In the genomic region with DNA sequence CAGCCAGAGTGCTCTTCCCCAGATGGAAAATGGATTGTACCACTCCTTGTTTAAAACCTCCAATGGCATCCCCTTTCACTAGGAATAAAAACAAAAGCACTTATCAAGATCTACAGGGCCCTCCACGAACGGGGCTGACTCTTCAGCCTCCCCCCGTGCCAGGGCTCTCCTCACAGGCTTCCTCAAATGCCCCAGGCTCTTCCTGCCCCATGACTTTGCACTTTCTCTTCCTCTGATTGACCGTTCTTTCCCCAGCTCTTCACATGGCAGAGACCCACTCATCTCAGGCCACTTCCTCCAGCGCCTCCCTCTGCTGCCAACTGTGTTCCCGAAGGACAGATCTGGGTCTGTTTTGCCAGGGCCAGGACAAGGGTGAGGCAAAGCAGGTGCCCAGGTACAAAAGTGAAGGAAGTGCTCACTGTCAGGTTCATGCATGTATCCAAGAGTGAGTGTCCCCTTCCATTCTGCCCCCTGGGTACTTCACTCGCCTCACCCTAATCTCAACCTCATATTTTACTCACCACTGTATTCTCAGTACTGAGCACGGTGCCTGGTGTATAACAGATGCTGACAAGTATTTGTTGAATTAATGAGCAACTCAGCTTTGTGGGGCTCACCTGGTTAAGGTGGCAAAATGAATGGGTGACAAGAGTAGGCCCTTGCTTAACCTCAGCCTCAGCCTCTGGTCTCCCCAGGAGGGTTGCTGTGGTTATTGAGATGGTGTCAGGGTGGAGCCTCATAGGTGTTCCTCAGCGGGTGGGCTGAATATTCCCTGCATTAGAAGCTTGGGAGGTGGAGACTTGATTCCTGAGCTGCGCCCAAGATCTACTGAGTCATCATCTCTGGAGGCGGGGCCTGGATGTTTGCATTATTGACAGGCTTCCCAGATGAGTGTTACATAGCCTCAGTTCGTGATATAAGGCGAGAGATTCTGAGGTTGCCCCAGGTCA, we compare ENCODE assay signal across 1 cellular context.
TF ChIP-seq lines count a peak whose summit lies in the region.

No MANE protein-coding gene starts in this region.

TF ChIP-seq in H1, 55 proteins besides CTCF, POLR2A, EP300 and RAD21 (continued from another document):
- no peak for TF ChIP-seq MAFK (IDR thresholded peaks at IDR 0.05; ENCODE audit: low read depth, low read length)
- no peak for TF ChIP-seq BRCA1 (IDR thresholded peaks at IDR 0.05; ENCODE audit: low read depth, low read length)
- no peak for TF ChIP-seq SIRT6 (IDR thresholded peaks at IDR 0.05; ENCODE audit: low read length)
- no peak for TF ChIP-seq BACH1 (IDR thresholded peaks at IDR 0.05; ENCODE audit: low read length)
- no peak for TF ChIP-seq CBX5 (IDR thresholded peaks at IDR 0.05; ENCODE audit: low read depth, low read length)
- TF ChIP-seq FOSL1 (IDR thresholded peaks at IDR 0.05; ENCODE audit: insufficient read depth, low read depth, low read length) = no peak
- TF ChIP-seq, protein P1, sequence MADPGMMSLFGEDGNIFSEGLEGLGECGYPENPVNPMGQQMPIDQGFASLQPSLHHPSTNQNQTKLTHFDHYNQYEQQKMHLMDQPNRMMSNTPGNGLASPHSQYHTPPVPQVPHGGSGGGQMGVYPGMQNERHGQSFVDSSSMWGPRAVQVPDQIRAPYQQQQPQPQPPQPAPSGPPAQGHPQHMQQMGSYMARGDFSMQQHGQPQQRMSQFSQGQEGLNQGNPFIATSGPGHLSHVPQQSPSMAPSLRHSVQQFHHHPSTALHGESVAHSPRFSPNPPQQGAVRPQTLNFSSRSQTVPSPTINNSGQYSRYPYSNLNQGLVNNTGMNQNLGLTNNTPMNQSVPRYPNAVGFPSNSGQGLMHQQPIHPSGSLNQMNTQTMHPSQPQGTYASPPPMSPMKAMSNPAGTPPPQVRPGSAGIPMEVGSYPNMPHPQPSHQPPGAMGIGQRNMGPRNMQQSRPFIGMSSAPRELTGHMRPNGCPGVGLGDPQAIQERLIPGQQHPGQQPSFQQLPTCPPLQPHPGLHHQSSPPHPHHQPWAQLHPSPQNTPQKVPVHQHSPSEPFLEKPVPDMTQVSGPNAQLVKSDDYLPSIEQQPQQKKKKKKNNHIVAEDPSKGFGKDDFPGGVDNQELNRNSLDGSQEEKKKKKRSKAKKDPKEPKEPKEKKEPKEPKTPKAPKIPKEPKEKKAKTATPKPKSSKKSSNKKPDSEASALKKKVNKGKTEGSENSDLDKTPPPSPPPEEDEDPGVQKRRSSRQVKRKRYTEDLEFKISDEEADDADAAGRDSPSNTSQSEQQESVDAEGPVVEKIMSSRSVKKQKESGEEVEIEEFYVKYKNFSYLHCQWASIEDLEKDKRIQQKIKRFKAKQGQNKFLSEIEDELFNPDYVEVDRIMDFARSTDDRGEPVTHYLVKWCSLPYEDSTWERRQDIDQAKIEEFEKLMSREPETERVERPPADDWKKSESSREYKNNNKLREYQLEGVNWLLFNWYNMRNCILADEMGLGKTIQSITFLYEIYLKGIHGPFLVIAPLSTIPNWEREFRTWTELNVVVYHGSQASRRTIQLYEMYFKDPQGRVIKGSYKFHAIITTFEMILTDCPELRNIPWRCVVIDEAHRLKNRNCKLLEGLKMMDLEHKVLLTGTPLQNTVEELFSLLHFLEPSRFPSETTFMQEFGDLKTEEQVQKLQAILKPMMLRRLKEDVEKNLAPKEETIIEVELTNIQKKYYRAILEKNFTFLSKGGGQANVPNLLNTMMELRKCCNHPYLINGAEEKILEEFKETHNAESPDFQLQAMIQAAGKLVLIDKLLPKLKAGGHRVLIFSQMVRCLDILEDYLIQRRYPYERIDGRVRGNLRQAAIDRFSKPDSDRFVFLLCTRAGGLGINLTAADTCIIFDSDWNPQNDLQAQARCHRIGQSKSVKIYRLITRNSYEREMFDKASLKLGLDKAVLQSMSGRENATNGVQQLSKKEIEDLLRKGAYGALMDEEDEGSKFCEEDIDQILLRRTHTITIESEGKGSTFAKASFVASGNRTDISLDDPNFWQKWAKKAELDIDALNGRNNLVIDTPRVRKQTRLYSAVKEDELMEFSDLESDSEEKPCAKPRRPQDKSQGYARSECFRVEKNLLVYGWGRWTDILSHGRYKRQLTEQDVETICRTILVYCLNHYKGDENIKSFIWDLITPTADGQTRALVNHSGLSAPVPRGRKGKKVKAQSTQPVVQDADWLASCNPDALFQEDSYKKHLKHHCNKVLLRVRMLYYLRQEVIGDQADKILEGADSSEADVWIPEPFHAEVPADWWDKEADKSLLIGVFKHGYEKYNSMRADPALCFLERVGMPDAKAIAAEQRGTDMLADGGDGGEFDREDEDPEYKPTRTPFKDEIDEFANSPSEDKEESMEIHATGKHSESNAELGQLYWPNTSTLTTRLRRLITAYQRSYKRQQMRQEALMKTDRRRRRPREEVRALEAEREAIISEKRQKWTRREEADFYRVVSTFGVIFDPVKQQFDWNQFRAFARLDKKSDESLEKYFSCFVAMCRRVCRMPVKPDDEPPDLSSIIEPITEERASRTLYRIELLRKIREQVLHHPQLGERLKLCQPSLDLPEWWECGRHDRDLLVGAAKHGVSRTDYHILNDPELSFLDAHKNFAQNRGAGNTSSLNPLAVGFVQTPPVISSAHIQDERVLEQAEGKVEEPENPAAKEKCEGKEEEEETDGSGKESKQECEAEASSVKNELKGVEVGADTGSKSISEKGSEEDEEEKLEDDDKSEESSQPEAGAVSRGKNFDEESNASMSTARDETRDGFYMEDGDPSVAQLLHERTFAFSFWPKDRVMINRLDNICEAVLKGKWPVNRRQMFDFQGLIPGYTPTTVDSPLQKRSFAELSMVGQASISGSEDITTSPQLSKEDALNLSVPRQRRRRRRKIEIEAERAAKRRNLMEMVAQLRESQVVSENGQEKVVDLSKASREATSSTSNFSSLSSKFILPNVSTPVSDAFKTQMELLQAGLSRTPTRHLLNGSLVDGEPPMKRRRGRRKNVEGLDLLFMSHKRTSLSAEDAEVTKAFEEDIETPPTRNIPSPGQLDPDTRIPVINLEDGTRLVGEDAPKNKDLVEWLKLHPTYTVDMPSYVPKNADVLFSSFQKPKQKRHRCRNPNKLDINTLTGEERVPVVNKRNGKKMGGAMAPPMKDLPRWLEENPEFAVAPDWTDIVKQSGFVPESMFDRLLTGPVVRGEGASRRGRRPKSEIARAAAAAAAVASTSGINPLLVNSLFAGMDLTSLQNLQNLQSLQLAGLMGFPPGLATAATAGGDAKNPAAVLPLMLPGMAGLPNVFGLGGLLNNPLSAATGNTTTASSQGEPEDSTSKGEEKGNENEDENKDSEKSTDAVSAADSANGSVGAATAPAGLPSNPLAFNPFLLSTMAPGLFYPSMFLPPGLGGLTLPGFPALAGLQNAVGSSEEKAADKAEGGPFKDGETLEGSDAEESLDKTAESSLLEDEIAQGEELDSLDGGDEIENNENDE (IDR thresholded peaks at IDR 0.05; ENCODE audit: insufficient replicate concordance, low read length) = no peak
- no peak for TF ChIP-seq ZNF274 (IDR thresholded peaks at IDR 0.05; ENCODE audit: borderline replicate concordance, extremely low read depth, low read length)
- TF ChIP-seq RNF2 (IDR thresholded peaks at IDR 0.05; ENCODE audit: borderline replicate concordance, low read depth, low read length, missing control alignments, poor library complexity, severe bottlenecking) = no peak
- TF ChIP-seq TCF12 (IDR thresholded peaks at IDR 0.05; ENCODE audit: low read depth, low read length) = no peak
- no peak for TF ChIP-seq SP4 (IDR thresholded peaks at IDR 0.05; ENCODE audit: low read length)
- TF ChIP-seq EZH2 (IDR thresholded peaks at IDR 0.05; ENCODE audit: low read depth, low read length, severe bottlenecking) = no peak
- TF ChIP-seq SIX5 (IDR thresholded peaks at IDR 0.05; ENCODE audit: low read depth, low read length) = no peak
TF ChIP-seq in H1: peak in this region for 0.
